Comparison of ENCODE assay signal across 17 cellular contexts in genomic region chr6:38753707-38754106, GRCh38. TPM values are rescaled to one million over a fixed set of nuclear protein-coding genes. Genes with fewer than 3 reads are reported as not detected.
DNase-seq lines count a peak whose midpoint lies in the region; TF ChIP-seq lines count a peak whose summit lies in the region.
"Had no signal": no experiment of that assay in that cellular context is flagged by ENCODE, and none has a peak within 500 bp of the region (broad histone marks: within the 10 kb centered on the region; RNA-seq: fewer than 3 reads in every experiment).

No MANE protein-coding gene starts in this region.

- H3K27ac ChIP-seq in epithelial cell of prostate (peak overlapping the region; percentile 95), RWPE1 (no peak overlapping the region), esophagus muscularis mucosa (replicated peaks in 1 of 4) (no peak overlapping the region)
- H3K27ac ChIP-seq in CD8-positive, alpha-beta memory T cell (ENCODE audit: low read depth, low read length), result no peak overlapping the region

- H3K4me3 ChIP-seq in CD8-positive, alpha-beta memory T cell (ENCODE audit: low read length), result no peak overlapping the region
- no peak overlapping the region for H3K4me3 ChIP-seq in esophagus muscularis mucosa
- H3K4me3 ChIP-seq: GM12878, GM23338 had no signal

- H3K27me3 Mint-ChIP-seq in activated naive CD4-positive, alpha-beta T cell treated with anti-CD3 and anti-CD28 coated beads, Interleukin-2, amount 50 U/mL, for 24 hours, result peaks cover 8% of the 10 kb centered on the region
- H3K27me3 Mint-ChIP-seq in CD8-positive, alpha-beta memory T cell, result peaks cover 8 to 11% of the 10 kb centered on the region in 2 donors

- no peak for TF ChIP-seq POLR2A in esophagus muscularis mucosa (IDR thresholded peaks at IDR 0.05; ENCODE audit: low read depth)

- peak overlapping the region; percentile 68 for H3K27ac Mint-ChIP-seq in activated naive CD4-positive, alpha-beta T cell treated with anti-CD3 and anti-CD28 coated beads, Interleukin-2, amount 50 U/mL, for 24 hours
- no peak overlapping the region for H3K27ac Mint-ChIP-seq in CD8-positive, alpha-beta memory T cell
- H3K27ac Mint-ChIP-seq: B cell; CD4-positive, alpha-beta T cell; GM23338 had no signal

- POLR2A ChIA-PET in CD8-positive, alpha-beta memory T cell (lab: Charles Lee), result no interaction called here
- POLR2A ChIA-PET in RWPE1 (lab: Yijun Ruan, JAX; ENCODE audit: low non-redundant PET), result no interaction called here

- TF ChIP-seq CTCF in RWPE1 (conservative IDR thresholded peaks at IDR 0.05; ENCODE audit: low read depth), result no peak
- no peak for TF ChIP-seq CTCF in esophagus muscularis mucosa (IDR thresholded peaks at IDR 0.05)

- H3K36me3 Mint-ChIP-seq in activated naive CD4-positive, alpha-beta T cell treated with anti-CD3 and anti-CD28 coated beads, Interleukin-2, amount 50 U/mL, for 24 hours, result no peaks in the 10 kb centered on the region
- no peaks in the 10 kb centered on the region for H3K36me3 Mint-ChIP-seq in CD8-positive, alpha-beta memory T cell

- H3K4me1 Mint-ChIP-seq in activated naive CD4-positive, alpha-beta T cell treated with anti-CD3 and anti-CD28 coated beads, Interleukin-2, amount 50 U/mL, for 24 hours, result peaks cover 30% of the 10 kb centered on the region
- no peaks in the 10 kb centered on the region for H3K4me1 Mint-ChIP-seq in CD8-positive, alpha-beta memory T cell
- H3K4me1 Mint-ChIP-seq: B cell, GM23338 had no signal

- H3K4me3 Mint-ChIP-seq in activated naive CD4-positive, alpha-beta T cell treated with anti-CD3 and anti-CD28 coated beads, Interleukin-2, amount 50 U/mL, for 24 hours, result peak overlapping the region; percentile 24
- H3K4me3 Mint-ChIP-seq in CD8-positive, alpha-beta memory T cell, result no peak overlapping the region
- H3K4me3 Mint-ChIP-seq: B cell; CD4-positive, alpha-beta T cell; GM23338 had no signal

- intact Hi-C loops in esophagus muscularis mucosa (cut with DNase I), result no loop called here

- H3K9me3 Mint-ChIP-seq in activated naive CD4-positive, alpha-beta T cell treated with anti-CD3 and anti-CD28 coated beads, Interleukin-2, amount 50 U/mL, for 24 hours, result no peaks in the 10 kb centered on the region
- peaks cover 0 to 3% (median 0%) of the 10 kb centered on the region in 5 donors for H3K9me3 Mint-ChIP-seq in CD8-positive, alpha-beta memory T cell
- H3K9me3 Mint-ChIP-seq: CD4-positive, alpha-beta T cell; GM23338 had no signal

- H3K27me3 ChIP-seq in CD8-positive, alpha-beta memory T cell (ENCODE audit: insufficient read depth, low read length, poor library complexity, severe bottlenecking), result no peaks in the 10 kb centered on the region
- H3K27me3 ChIP-seq in esophagus muscularis mucosa, result no peaks in the 10 kb centered on the region

- no peak for DNase-seq in activated naive CD4-positive, alpha-beta T cell treated with anti-CD3 and anti-CD28 coated beads, Interleukin-2, amount 50 U/mL, for 16 hours
- peak; percentile 29 for DNase-seq in NCI-H2227 (lab: John Stamatoyannopoulos, UW; ENCODE audit: unreplicated experiment)
- no peak for DNase-seq in epithelial cell of prostate (ENCODE audit: low read depth, low spot score)
- DNase-seq in CD8-positive, alpha-beta memory T cell, result no peak
- DNase-seq in RWPE1 (ENCODE audit: low spot score), result no peak
- DNase-seq in esophagus muscularis mucosa (ENCODE audit: extremely low spot score), result no peak
- DNase-seq: ACHN; C1 segment of cervical spinal cord; CD4-positive, alpha-beta T cell; DMS79; H7 had no signal

- CTCF ChIA-PET in CD8-positive, alpha-beta memory T cell (lab: Charles Lee), result no interaction called here
- CTCF ChIA-PET in RWPE1 (lab: Yijun Ruan, JAX), result interaction anchor here (0.7 kb wide), 1 partner anchor 51 kb away, joined by 3 read pairs; the partner anchor contains the start of gene GLO1

- H3K9me3 ChIP-seq in CD8-positive, alpha-beta memory T cell (ENCODE audit: low read length), result no peaks in the 10 kb centered on the region
- no peaks in the 10 kb centered on the region for H3K9me3 ChIP-seq in esophagus muscularis mucosa

- no peaks in the 10 kb centered on the region for H3K4me1 ChIP-seq in CD8-positive, alpha-beta memory T cell (ENCODE audit: insufficient read depth, low read length)
- H3K4me1 ChIP-seq in esophagus muscularis mucosa, result no peaks in the 10 kb centered on the region

- no peaks in the 10 kb centered on the region for H3K36me3 ChIP-seq in CD8-positive, alpha-beta memory T cell (ENCODE audit: insufficient read depth, low read length)
- no peaks in the 10 kb centered on the region for H3K36me3 ChIP-seq in esophagus muscularis mucosa

- TF ChIP-seq EP300 in esophagus muscularis mucosa (IDR thresholded peaks at IDR 0.05), result no peak

RNA-seq across cellular contexts. Expression of gene DNAH8, which starts 38.6 kb away (rescaled TPM):
- total RNA-seq in CD8-positive, alpha-beta memory T cell, result under 1 TPM; 0.11 to 0.20 TPM
- not detected for polyA plus RNA-seq in CD8-positive, alpha-beta memory T cell
- under 1 TPM in 1 of 4 donors, not detected in 3; under 0.01 TPM for total RNA-seq in esophagus muscularis mucosa
- total RNA-seq: A172, G401, GM23338 had no signal

RNA-seq across cellular contexts. Expression of gene GLO1, which starts 50.8 kb away (rescaled TPM):
- total RNA-seq in CD8-positive, alpha-beta memory T cell, result 100 to 1,000 TPM; 153 to 157 TPM
- 98.9 TPM for polyA plus RNA-seq in CD8-positive, alpha-beta memory T cell
- total RNA-seq in esophagus muscularis mucosa, result 10 to 100 TPM; 61.5 to 92.5 (median 70.4) TPM
